ENCODE assay signal across 21 cellular contexts in the genomic region with DNA sequence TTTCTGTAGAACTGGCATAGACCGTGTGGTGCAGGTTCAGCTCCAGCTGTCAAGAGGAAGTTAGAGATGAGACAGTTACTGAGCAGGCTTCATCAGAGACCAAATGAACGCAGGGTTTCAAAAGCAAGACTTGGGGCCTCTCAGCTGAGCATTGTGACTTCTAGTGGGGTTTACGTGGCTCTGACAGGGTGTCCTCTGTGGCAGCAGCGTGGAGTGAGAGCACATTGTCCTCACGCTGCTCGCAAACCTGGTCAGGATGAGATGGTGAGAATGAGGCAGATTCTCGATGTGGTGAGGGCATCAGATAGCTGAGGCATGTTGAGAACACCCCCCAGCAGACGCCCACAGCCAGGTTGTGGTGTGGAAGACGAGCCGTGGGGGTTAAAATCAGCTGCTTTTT.
DNase-seq lines count a peak whose midpoint lies in the region; ATAC-seq and TF ChIP-seq lines count a peak whose summit lies in the region.
"Had no signal": no experiment of that assay in that cellular context is flagged by ENCODE, and none has a peak within 500 bp of the region (broad histone marks: within the 10 kb centered on the region; RNA-seq: fewer than 3 reads in every experiment).

No MANE protein-coding gene starts in this region.

- BruUV-seq in Panc1 (replicated peaks; lab: Mats Ljungman, UMichigan): no TSS peak

- TF ChIP-seq CTCF in Panc1 (IDR thresholded peaks at IDR 0.05) (no peak), lower lobe of right lung (IDR thresholded peaks at IDR 0.05) (no peak), type B pancreatic cell (conservative IDR thresholded peaks at IDR 0.05) (no peak)

- H3K36me3 Mint-ChIP-seq in activated naive CD4-positive, alpha-beta T cell treated with anti-CD3 and anti-CD28 coated beads, Interleukin-2, amount 50 U/mL, for 72 hours: no peaks in the 10 kb centered on the region
- H3K36me3 Mint-ChIP-seq in type B pancreatic cell: no peaks in the 10 kb centered on the region

- H3K36me3 ChIP-seq in Panc1 (ENCODE audit: control insufficient read depth, insufficient read depth, low read length) (no peaks in the 10 kb centered on the region), lower lobe of right lung (no peaks in the 10 kb centered on the region)
- H3K36me3 ChIP-seq: breast epithelium, SJCRH30, tibial nerve had no signal

- H3K4me3 Mint-ChIP-seq in type B pancreatic cell: no peak overlapping the region
- H3K4me3 Mint-ChIP-seq: stimulated activated naive CD8-positive, alpha-beta T cell treated with anti-CD3 and anti-CD28 coated beads, Interleukin-15, Interleukin-2, amounts not matched to agents 100 ng/mL and 50 ng/mL, for 24 hours had no signal

- H3K27ac ChIP-seq in Panc1 (ENCODE audit: low read length): no peak overlapping the region
- H3K27ac ChIP-seq in lower lobe of right lung: no peak overlapping the region
- H3K27ac ChIP-seq: breast epithelium, SJCRH30, tibial nerve had no signal

- in situ Hi-C loops in Panc1 (cut with HindIII; ENCODE audit: low pct_unique_long_range_greater_than_20kb, low sequenced_read_pairs): no loop called here

- no peak for ATAC-seq in activated naive CD4-positive, alpha-beta T cell treated with anti-CD3 and anti-CD28 coated beads, Interleukin-2, amount 50 U/mL, for 72 hours
- ATAC-seq in Panc1 (0 out of 2 replicates have a peak, but pooled peaks have one; percentile 29), lower lobe of right lung (no peak), GM21723 (IDR thresholded peaks at IDR 0.05; ENCODE audit: unreplicated experiment) (no peak)

- no peak for DNase-seq in activated naive CD4-positive, alpha-beta T cell treated with anti-CD3 and anti-CD28 coated beads, Interleukin-2, amount 50 U/mL, for 72 hours (ENCODE audit: low spot score in 2 of 2)
- DNase-seq in activated naive CD4-positive, alpha-beta T cell (lab: John Stamatoyannopoulos, UW): no peak
- DNase-seq in Panc1 (ENCODE audit: low read depth, low spot score): no peak
- DNase-seq in lower lobe of right lung: peak; percentile 19
- peak; percentile 37 for DNase-seq in type B pancreatic cell (ENCODE audit: extremely low spot score, unreplicated experiment)
- no peak for DNase-seq in DMS114 treated with DMSO at 0.1 percent for 48 hours (lab: John Stamatoyannopoulos, UW; ENCODE audit: unreplicated experiment)
- DNase-seq: activated CD4-positive, CD25-positive, alpha-beta regulatory T cell; foreskin fibroblast; H7; hippocampal formation; mammary epithelial cell; NCI-H1417 treated with DMSO at 0.1 percent for 48 hours; NCI-H526 treated with DMSO at 0.1 percent for 48 hours; OCI-M1; SJCRH30 had no signal

- POLR2A ChIA-PET in Panc1 (lab: Charles Lee): no interaction called here

- H3K27ac Mint-ChIP-seq in activated naive CD4-positive, alpha-beta T cell treated with anti-CD3 and anti-CD28 coated beads, Interleukin-2, amount 50 U/mL, for 72 hours: peak overlapping the region; percentile 19 to 33
- H3K27ac Mint-ChIP-seq in type B pancreatic cell: no peak overlapping the region
- H3K27ac Mint-ChIP-seq: progenitor cell of endocrine pancreas; stimulated activated naive CD8-positive, alpha-beta T cell treated with anti-CD3 and anti-CD28 coated beads, Interleukin-15, Interleukin-2, amounts not matched to agents 100 ng/mL and 50 ng/mL, for 24 hours had no signal

- intact Hi-C loops in Panc1 (cut with micrococcal nuclease; ENCODE audit: unreplicated experiment) (no loop called here), lower lobe of right lung (cut with DNase I) (no loop called here)

- CTCF ChIA-PET in Panc1 (lab: Charles Lee): no interaction called here

- no peaks in the 10 kb centered on the region for H3K27me3 ChIP-seq in Panc1 (ENCODE audit: control insufficient read depth, insufficient read depth, low read length)
- H3K27me3 ChIP-seq in lower lobe of right lung (ENCODE audit: low read depth): peaks cover 32% of the 10 kb centered on the region

- peaks cover 39% of the 10 kb centered on the region for H3K4me1 Mint-ChIP-seq in type B pancreatic cell (ENCODE audit: unreplicated experiment)

- H3K4me1 ChIP-seq in Panc1 (ENCODE audit: control insufficient read depth, insufficient read depth, low read length) (no peaks in the 10 kb centered on the region), lower lobe of right lung (no peaks in the 10 kb centered on the region)
- H3K4me1 ChIP-seq: breast epithelium, Caco-2, SJCRH30, tibial nerve had no signal

- H3K4me3 ChIP-seq in Panc1 (ENCODE audit: low read depth in 2 of 2, low read length in 2 of 2) (no peak overlapping the region), lower lobe of right lung (no peak overlapping the region)
- H3K4me3 ChIP-seq: breast epithelium, SJCRH30, tibial nerve had no signal

- H3K9me3 ChIP-seq in Panc1 (ENCODE audit: control insufficient read depth, insufficient read depth, low read depth, low read length) (no peaks in the 10 kb centered on the region), lower lobe of right lung (no peaks in the 10 kb centered on the region)
- H3K9me3 ChIP-seq: breast epithelium, Caco-2, SJCRH30, tibial nerve had no signal

- H3K9me3 Mint-ChIP-seq in activated naive CD4-positive, alpha-beta T cell treated with anti-CD3 and anti-CD28 coated beads, Interleukin-2, amount 50 U/mL, for 72 hours: no peaks in the 10 kb centered on the region
- H3K9me3 Mint-ChIP-seq in type B pancreatic cell: no peaks in the 10 kb centered on the region
- H3K9me3 Mint-ChIP-seq: stimulated activated naive CD8-positive, alpha-beta T cell treated with anti-CD3 and anti-CD28 coated beads, Interleukin-15, Interleukin-2, amounts not matched to agents 100 ng/mL and 50 ng/mL, for 24 hours had no signal

- peaks cover 34% of the 10 kb centered on the region for H3K27me3 Mint-ChIP-seq in type B pancreatic cell
- H3K27me3 Mint-ChIP-seq: stimulated activated naive CD8-positive, alpha-beta T cell treated with anti-CD3 and anti-CD28 coated beads, Interleukin-15, Interleukin-2, amounts not matched to agents 100 ng/mL and 50 ng/mL, for 24 hours had no signal

Comparison
In these comparisons a context has a peak if more than half of its experiments do, and no peak if none do; other contexts are left out.
1. DNase-seq: peak in lower lobe of right lung (single experiment) and type B pancreatic cell (single experiment); none in activated naive CD4-positive, alpha-beta T cell treated with anti-CD3 and anti-CD28 coated beads, Interleukin-2, amount 50 U/mL, for 72 hours (0 of 2), activated naive CD4-positive, alpha-beta T cell (0 of 4), Panc1 (single experiment) and DMS114 treated with DMSO at 0.1 percent for 48 hours (single experiment).